12 cellular contexts compared by ENCODE assay signal in genomic region chr1:205599667-205600042, GRCh38. TPM values are rescaled to one million over a fixed set of nuclear protein-coding genes. Genes with fewer than 3 reads are reported as not detected.
DNase-seq lines count a peak whose midpoint lies in the region; ATAC-seq, FAIRE-seq and TF ChIP-seq lines count a peak whose summit lies in the region.
"Had no signal": no experiment of that assay in that cellular context is flagged by ENCODE, and none has a peak within 500 bp of the region (broad histone marks: within the 10 kb centered on the region; RNA-seq: fewer than 3 reads in every experiment).

No MANE protein-coding gene starts in this region.

- DNase-seq in activated CD8-positive, alpha-beta memory T cell treated with anti-CD3 and anti-CD28 coated beads for 24 hours: peak; percentile 44
- DNase-seq in activated CD8-positive, alpha-beta memory T cell treated with anti-CD3 and anti-CD28 coated beads, Interleukin-2, amount 50 U/mL, for 4 hours: no peak
- DNase-seq in activated naive CD8-positive, alpha-beta T cell treated with anti-CD3 and anti-CD28 coated beads, Interleukin-2, amount 10 ng/mL, durations not matched to agents 7 days and 5 days: no peak
- no peak for DNase-seq in kidney
- no peak for DNase-seq in SK-N-DZ (ENCODE audit: low spot score)
- no peak for DNase-seq in HCEC 1CT
- DNase-seq: activated T-cell treated with anti-CD3 and anti-CD28 coated beads for 4 hours, cortex of kidney, NCI-H1048, NCI-H748 treated with DMSO at 0.1 percent for 48 hours had no signal

- H3K4me3 ChIP-seq in kidney (ENCODE audit: low read length in 2 of 2): no peak overlapping the region
- H3K4me3 ChIP-seq in stomach smooth muscle (ENCODE audit: low read length in 2 of 2): peak overlapping the region; percentile 33 to 52

- H3K27ac ChIP-seq in kidney (ENCODE audit: low read depth in 2 of 2, low read length in 2 of 2) (peak overlapping the region; percentile 64 to 78), stomach smooth muscle (ENCODE audit: low read length) (peak overlapping the region; percentile 81)

- H3K9me3 Mint-ChIP-seq in activated naive CD8-positive, alpha-beta T cell treated with anti-CD3 and anti-CD28 coated beads, Interleukin-2, amount 10 ng/mL, durations not matched to agents 7 days and 5 days: no peaks in the 10 kb centered on the region

- POLR2A ChIA-PET in activated naive CD8-positive, alpha-beta T cell treated with anti-CD3 and anti-CD28 coated beads, Interleukin-2, amount 10 ng/mL, durations not matched to agents 7 days and 5 days (lab: Charles Lee): no interaction called here

- no peak for TF ChIP-seq CTCF in kidney (IDR thresholded peaks at IDR 0.05; ENCODE audit: borderline replicate concordance, extremely low read depth, insufficient read depth)

- peaks cover 31% of the 10 kb centered on the region for H3K36me3 Mint-ChIP-seq in activated naive CD8-positive, alpha-beta T cell treated with anti-CD3 and anti-CD28 coated beads, Interleukin-2, amount 10 ng/mL, durations not matched to agents 7 days and 5 days

- intact Hi-C loops in kidney (cut with DNase I): no loop called here

- no peak overlapping the region for H3K9ac ChIP-seq in kidney (ENCODE audit: low read length in 2 of 2)
- H3K9ac ChIP-seq in stomach smooth muscle (ENCODE audit: low read length in 2 of 2): peak overlapping the region; percentile 5 to 47

- H3K27ac Mint-ChIP-seq in activated naive CD8-positive, alpha-beta T cell treated with anti-CD3 and anti-CD28 coated beads, Interleukin-2, amount 10 ng/mL, durations not matched to agents 7 days and 5 days: peak overlapping the region; percentile 36

- ATAC-seq in activated naive CD8-positive, alpha-beta T cell treated with anti-CD3 and anti-CD28 coated beads, Interleukin-2, amount 10 ng/mL, durations not matched to agents 7 days and 5 days (ENCODE audit: low read depth): no peak
- ATAC-seq in HG03457 (IDR thresholded peaks at IDR 0.05; ENCODE audit: unreplicated experiment): no peak

- H3K4me1 Mint-ChIP-seq in activated naive CD8-positive, alpha-beta T cell treated with anti-CD3 and anti-CD28 coated beads, Interleukin-2, amount 10 ng/mL, durations not matched to agents 7 days and 5 days: peaks cover 16% of the 10 kb centered on the region

- H3K9me3 ChIP-seq in kidney (ENCODE audit: control insufficient read depth in 1 of 2, low read length in 2 of 2): no peaks in the 10 kb centered on the region
- no peaks in the 10 kb centered on the region for H3K9me3 ChIP-seq in stomach smooth muscle (ENCODE audit: control insufficient read depth in 2 of 2, low read length in 2 of 2)

- FAIRE-seq in kidney (lab: Jason Lieb, UNC): no peak

- H3K4me1 ChIP-seq in kidney (ENCODE audit: control insufficient read depth in 1 of 2, insufficient read depth in 1 of 2, low read depth in 1 of 2, low read length in 2 of 2) (peaks cover 14 to 42% of the 10 kb centered on the region in 2 donors), stomach smooth muscle (ENCODE audit: control insufficient read depth, insufficient read depth, low read length) (peaks cover 30% of the 10 kb centered on the region)

- H3K36me3 ChIP-seq in kidney (ENCODE audit: control insufficient read depth in 1 of 2, insufficient read depth in 2 of 2, low read length in 2 of 2): peaks cover 0 to 3% of the 10 kb centered on the region in 2 donors
- peaks cover 3 to 5% of the 10 kb centered on the region in 2 donors for H3K36me3 ChIP-seq in stomach smooth muscle (ENCODE audit: control insufficient read depth in 2 of 2, insufficient read depth in 2 of 2, low read length in 2 of 2)

- no peaks in the 10 kb centered on the region for H3K27me3 ChIP-seq in stomach smooth muscle (ENCODE audit: control insufficient read depth in 1 of 2, insufficient read depth in 2 of 2, low read length in 2 of 2)

- H3K4me3 Mint-ChIP-seq in activated naive CD8-positive, alpha-beta T cell treated with anti-CD3 and anti-CD28 coated beads, Interleukin-2, amount 10 ng/mL, durations not matched to agents 7 days and 5 days: no peak overlapping the region

- no peaks in the 10 kb centered on the region for H3K27me3 Mint-ChIP-seq in activated naive CD8-positive, alpha-beta T cell treated with anti-CD3 and anti-CD28 coated beads, Interleukin-2, amount 10 ng/mL, durations not matched to agents 7 days and 5 days

RNA-seq across cellular contexts. Expression of gene ELK4, which starts 32.2 kb away (rescaled TPM):
- 100 to 1,000 TPM; 124 to 141 TPM for total RNA-seq in activated naive CD8-positive, alpha-beta T cell treated with anti-CD3 and anti-CD28 coated beads, Interleukin-2, amount 10 ng/mL, durations not matched to agents 7 days and 5 days
- 87.3 TPM for total RNA-seq in kidney
- 4.2 TPM for polyA plus RNA-seq in kidney (ENCODE audit: insufficient read depth, low read depth, low replicate concordance)
- polyA plus RNA-seq in SK-N-DZ (2014; cell fraction: cytosol; rRNA removed): 4.4 and 5.7 TPM in 2 replicates
- 5.3 and 8.4 TPM in 2 replicates for polyA plus RNA-seq in SK-N-DZ (2014; cell fraction: nucleus; rRNA removed)

Comparison
In these comparisons a context has a peak if more than half of its experiments do, and no peak if none do; other contexts are left out.
1. H3K4me3 ChIP-seq: peak in stomach smooth muscle (2 of 2); none in kidney (0 of 2).
2. H3K9ac ChIP-seq: peak in stomach smooth muscle (2 of 2); none in kidney (0 of 2).